Comparison of ENCODE assay signal across 10 cellular contexts in genomic region chr14:73426877-73427276, GRCh38. TPM values are rescaled to one million over a fixed set of nuclear protein-coding genes. Genes with fewer than 3 reads are reported as not detected.
DNase-seq lines count a peak whose midpoint lies in the region; ATAC-seq and TF ChIP-seq lines count a peak whose summit lies in the region.
"Had no signal": no experiment of that assay in that cellular context is flagged by ENCODE, and none has a peak within 500 bp of the region (broad histone marks: within the 10 kb centered on the region; RNA-seq: fewer than 3 reads in every experiment).

No MANE protein-coding gene starts in this region.

- peaks cover 66% of the 10 kb centered on the region for H3K4me1 Mint-ChIP-seq in chondrocyte (ENCODE audit: low read depth)

- peaks cover 0 to 5% of the 10 kb centered on the region in 2 donors for H3K36me3 ChIP-seq in left lung
- no peaks in the 10 kb centered on the region for H3K36me3 ChIP-seq in transverse colon

- no peak for TF ChIP-seq EP300 in transverse colon (IDR thresholded peaks at IDR 0.05; ENCODE audit: low read depth)

- H3K9me3 ChIP-seq in left lung (no peaks in the 10 kb centered on the region), transverse colon (no peaks in the 10 kb centered on the region)

- H3K27ac ChIP-seq in left lung (peak overlapping the region; percentile 67 to 74), transverse colon (peak overlapping the region; percentile 42 to 61 (median 57))

- no peaks in the 10 kb centered on the region for H3K27me3 ChIP-seq in left lung
- no peaks in the 10 kb centered on the region for H3K27me3 ChIP-seq in transverse colon

- peaks cover 2% of the 10 kb centered on the region for H3K36me3 Mint-ChIP-seq in chondrocyte (ENCODE audit: low read depth)

- in situ Hi-C loops in KBM-7 (cut with MboI; ENCODE audit: low pct_unique_long_range_greater_than_20kb, low sequenced_read_pairs) (no loop called here), transverse colon (cut with MboI; ENCODE audit: low pct_ligation_motif_present in 1 of 4, low pct_unique_long_range_greater_than_20kb in 1 of 4, low sequenced_read_pairs in 3 of 4) (no loop called here)

- H3K9me3 Mint-ChIP-seq in chondrocyte (ENCODE audit: low read depth): no peaks in the 10 kb centered on the region

- 69 to 100% methylated on average over 2 to 5 of the region's 5 CpGs for WGBS in transverse colon (ENCODE audit: low coverage in 1 of 2), 2 donors

- H3K4me3 Mint-ChIP-seq in chondrocyte (ENCODE audit: unreplicated experiment): peak overlapping the region; percentile 47

- no peak for TF ChIP-seq CTCF in chondrocyte (IDR thresholded peaks at IDR 0.05)
- no peak for TF ChIP-seq CTCF in left lung (IDR thresholded peaks at IDR 0.05)
- TF ChIP-seq CTCF in transverse colon (IDR thresholded peaks at IDR 0.05): no peak

- H3K27ac Mint-ChIP-seq in chondrocyte (ENCODE audit: unreplicated experiment): peak overlapping the region; percentile 95

- ATAC-seq in left lung: peak; percentile 47

- TF ChIP-seq POLR2A in transverse colon (IDR thresholded peaks at IDR 0.05): no peak

- H3K4me3 ChIP-seq in left lung (no peak overlapping the region), transverse colon (no peak overlapping the region)

- intact Hi-C loops in left lung (cut with DNase I): no loop called here
- intact Hi-C loops in transverse colon (cut with DNase I; ENCODE audit: low total_unique reads): no loop called here

- DNase-seq in KBM-7 (peak; percentile 6), chondrocyte (ENCODE audit: low spot score) (no peak), left lung (no peak), transverse colon (no peak), SW480 (ENCODE audit: low spot score) (no peak), NCI-H1694 (lab: John Stamatoyannopoulos, UW) (no peak)
- no peak for DNase-seq in activated CD4-positive, alpha-beta T cell treated with anti-CD3 and anti-CD28 coated beads, Interleukin-2, amount 50 U/mL, for 48 hours
- DNase-seq: activated CD4-positive, alpha-beta T cell treated with anti-CD3 and anti-CD28 coated beads for 1 hour; activated gamma-delta T cell treated with Interleukin-2 at 50 U/mL for 16 hours; NCI-H1092 treated with DMSO at 0.1 percent for 48 hours had no signal

- H3K4me1 ChIP-seq in left lung: peaks cover 16 to 67% of the 10 kb centered on the region in 2 donors
- H3K4me1 ChIP-seq in transverse colon: peaks cover 0 to 72% (median 50%) of the 10 kb centered on the region in 4 donors

- H3K27me3 Mint-ChIP-seq in chondrocyte (ENCODE audit: low read depth): no peaks in the 10 kb centered on the region

RNA-seq across cellular contexts. Expression of gene NUMB, which starts 31.5 kb away (rescaled TPM):
- 59.2 to 60.9 TPM (median 60.7 TPM) in 3 replicates for total RNA-seq in chondrocyte
- 100 to 1,000 TPM in 1 of 2 donors, 10 to 100 TPM in 1; 95.1 to 121 TPM for total RNA-seq in left lung
- total RNA-seq in transverse colon: 100 to 1,000 TPM in 2 of 4 donors, 10 to 100 TPM in 2; 64.7 to 117 (median 103) TPM
